10 cellular contexts compared by ENCODE assay signal in genomic region chrX:18887821-18888205, GRCh38.
DNase-seq lines count a peak whose midpoint lies in the region; ATAC-seq and TF ChIP-seq lines count a peak whose summit lies in the region.
"Had no signal": no experiment of that assay in that cellular context is flagged by ENCODE, and none has a peak within 500 bp of the region (broad histone marks: within the 10 kb centered on the region; RNA-seq: fewer than 3 reads in every experiment).

No MANE protein-coding gene starts in this region.

- H3K27me3 Mint-ChIP-seq in CD8-positive, alpha-beta T cell (ENCODE audit: low read depth) = no peaks in the 10 kb centered on the region
- H3K27me3 Mint-ChIP-seq in glutamatergic neuron (ENCODE audit: unreplicated experiment) = no peaks in the 10 kb centered on the region

- 28 to 65% methylated on average over 4 to 5 of the region's 6 CpGs for WGBS in body of pancreas, 2 donors

- peak overlapping the region; percentile 22 for H3K4me3 Mint-ChIP-seq in CD8-positive, alpha-beta T cell
- H3K4me3 Mint-ChIP-seq in glutamatergic neuron (ENCODE audit: unreplicated experiment) = no peak overlapping the region

- H3K4me3 ChIP-seq in CD8-positive, alpha-beta T cell (ENCODE audit: low read depth, low read length) = no peak overlapping the region
- H3K4me3 ChIP-seq in gastrocnemius medialis (peak overlapping the region in 3 of 4 donors; percentile 45 to 49 (median 47)), body of pancreas (no peak overlapping the region)

- H3K27me3 ChIP-seq in CD8-positive, alpha-beta T cell (ENCODE audit: insufficient read depth, low read length) = no peaks in the 10 kb centered on the region
- H3K27me3 ChIP-seq in gastrocnemius medialis (no peaks in the 10 kb centered on the region), body of pancreas (no peaks in the 10 kb centered on the region)

- H3K36me3 ChIP-seq in CD8-positive, alpha-beta T cell (ENCODE audit: insufficient read depth, low read length) = no peaks in the 10 kb centered on the region
- H3K36me3 ChIP-seq in gastrocnemius medialis = no peaks in the 10 kb centered on the region
- H3K36me3 ChIP-seq in body of pancreas (replicated peaks in 1 of 2; ENCODE audit: insufficient read depth in 1 of 2, low read depth in 2 of 2) = no peaks in the 10 kb centered on the region

- TF ChIP-seq POLR2A in gastrocnemius medialis (IDR thresholded peaks at IDR 0.05) (no peak), body of pancreas (IDR thresholded peaks at IDR 0.05) (no peak)

- H3K9me3 Mint-ChIP-seq in CD8-positive, alpha-beta T cell = no peaks in the 10 kb centered on the region
- H3K9me3 Mint-ChIP-seq in glutamatergic neuron (ENCODE audit: unreplicated experiment) = peaks cover 4% of the 10 kb centered on the region

- H3K27ac Mint-ChIP-seq in CD8-positive, alpha-beta T cell = no peak overlapping the region
- peak overlapping the region; percentile 39 for H3K27ac Mint-ChIP-seq in glutamatergic neuron (ENCODE audit: unreplicated experiment)

- CTCF ChIA-PET in CD8-positive, alpha-beta T cell (lab: Charles Lee) = no interaction called here

- H3K4me1 ChIP-seq in CD8-positive, alpha-beta T cell (ENCODE audit: insufficient read depth, low read length) = peaks cover 27% of the 10 kb centered on the region
- H3K4me1 ChIP-seq in gastrocnemius medialis (peaks cover 12 to 20% of the 10 kb centered on the region in 2 donors), body of pancreas (peaks cover 22% of the 10 kb centered on the region)

- no peak for DNase-seq in CD8-positive, alpha-beta T cell
- DNase-seq in NCI-H524 (lab: John Stamatoyannopoulos, UW) = peak; percentile 97 to 99
- no peak for DNase-seq in glutamatergic neuron
- no peak for DNase-seq in gastrocnemius medialis
- no peak for DNase-seq in body of pancreas
- no peak for DNase-seq in NCI-H526 treated with DMSO at 0.1 percent for 48 hours (lab: John Stamatoyannopoulos, UW)
- no peak for DNase-seq in hippocampal formation (lab: John Stamatoyannopoulos, UW)
- DNase-seq: NCI-H2081 had no signal

- no peak overlapping the region for H3K27ac ChIP-seq in CD8-positive, alpha-beta T cell (ENCODE audit: low read depth, low read length)
- H3K27ac ChIP-seq in gastrocnemius medialis = peak overlapping the region; percentile 84 to 90 (median 86)
- H3K27ac ChIP-seq in body of pancreas = no peak overlapping the region

- in situ Hi-C loops in gastrocnemius medialis (cut with MboI; ENCODE audit: low sequenced_read_pairs in 4 of 4) = loop anchor here in 3 of 4 donors (25.0 kb wide), 2 partner anchors 201 to 449 kb away; partner anchors contain the start of gene PDHA1 (in 1 of the 3)

- no peaks in the 10 kb centered on the region for H3K9me3 ChIP-seq in CD8-positive, alpha-beta T cell (ENCODE audit: low read length)
- H3K9me3 ChIP-seq in gastrocnemius medialis (no peaks in the 10 kb centered on the region), body of pancreas (no peaks in the 10 kb centered on the region)

- intact Hi-C loops in CD8-positive, alpha-beta T cell (cut with DNase I, micrococcal nuclease) = loop anchor here (2.0 to 5.0 kb wide), 5 partner anchors 94 to 496 kb away; partner anchors contain the start of genes PHKA2 (in 2 of the 2) and CDKL5 (in 1 of the 2)
- intact Hi-C loops in gastrocnemius medialis (cut with DNase I; ENCODE audit: low total_unique reads) (loop anchor here (2.0 to 5.0 kb wide), 4 partner anchors 55 to 1151 kb away; partner anchors contain the start of genes PDHA1 and SCML1), body of pancreas (cut with DNase I) (no loop called here)

- TF ChIP-seq CTCF in CD8-positive, alpha-beta T cell (IDR thresholded peaks at IDR 0.05) = no peak
- TF ChIP-seq CTCF in glutamatergic neuron (IDR thresholded peaks at IDR 0.05; ENCODE audit: partially characterized antibody, unreplicated experiment) (no peak), gastrocnemius medialis (IDR thresholded peaks at IDR 0.05 in 4 of 5, conservative IDR thresholded peaks at IDR 0.05 in 1 of 5) (no peak), body of pancreas (IDR thresholded peaks at IDR 0.05) (no peak)

- H3K36me3 Mint-ChIP-seq in CD8-positive, alpha-beta T cell = peaks cover 2% of the 10 kb centered on the region
- no peaks in the 10 kb centered on the region for H3K36me3 Mint-ChIP-seq in glutamatergic neuron (ENCODE audit: unreplicated experiment)

- POLR2A ChIA-PET in CD8-positive, alpha-beta T cell (lab: Charles Lee) = no interaction called here

- ATAC-seq in CD8-positive, alpha-beta T cell = no peak
- ATAC-seq in gastrocnemius medialis (no peak), body of pancreas (no peak), GM18498 (IDR thresholded peaks at IDR 0.05; ENCODE audit: unreplicated experiment) (no peak)
- ATAC-seq: HCT116 had no signal

- peaks cover 33% of the 10 kb centered on the region for H3K4me1 Mint-ChIP-seq in CD8-positive, alpha-beta T cell (ENCODE audit: low read depth)
- peaks cover 15% of the 10 kb centered on the region for H3K4me1 Mint-ChIP-seq in glutamatergic neuron (ENCODE audit: low read depth, unreplicated experiment)

Comparison
In these comparisons a context has a peak if more than half of its experiments do, and no peak if none do; other contexts are left out.
1. DNase-seq: peak in NCI-H524 (2 of 2); none in CD8-positive, alpha-beta T cell (0 of 7), glutamatergic neuron (single experiment), gastrocnemius medialis (0 of 2), body of pancreas (0 of 4), NCI-H526 treated with DMSO at 0.1 percent for 48 hours (single experiment) and hippocampal formation (0 of 2).
2. H3K27ac ChIP-seq: peak in gastrocnemius medialis (4 of 4); none in CD8-positive, alpha-beta T cell (single experiment) and body of pancreas (0 of 4).
3. H3K4me3 ChIP-seq: peak in gastrocnemius medialis (3 of 4); none in CD8-positive, alpha-beta T cell (single experiment) and body of pancreas (0 of 2).